In genomic region chr4:15802497-15802896, GRCh38 we compare ENCODE assay signal across 2 cellular contexts. TPM values are rescaled to one million over a fixed set of nuclear protein-coding genes. Genes with fewer than 3 reads are reported as not detected.
"Had no signal": no experiment of that assay in that cellular context is flagged by ENCODE, and none has a peak within 500 bp of the region (broad histone marks: within the 10 kb centered on the region; RNA-seq: fewer than 3 reads in every experiment).

No MANE protein-coding gene starts in this region.

RNA-seq across cellular contexts. Expression of gene CD38, which starts 24.4 kb away (rescaled TPM):
- total RNA-seq: progenitor cell of endocrine pancreas, smooth muscle cell had no signal
- polyA plus RNA-seq: smooth muscle cell had no signal
